ENCODE assay signal across 8 cellular contexts in genomic region chr3:150022406-150023238, GRCh38. TPM values are rescaled to one million over a fixed set of nuclear protein-coding genes. Genes with fewer than 3 reads are reported as not detected.
A peak's percentile ranks its signal among the peaks of the same experiment; 100 is the strongest.
DNase-seq lines count a peak whose midpoint lies in the region; ATAC-seq lines count a peak whose summit lies in the region.

No MANE protein-coding gene starts in this region.

- no peak overlapping the region for H3K4me3 ChIP-seq in aorta (ENCODE audit: low read length in 2 of 2)

- no peaks in the 10 kb centered on the region for H3K36me3 ChIP-seq in aorta (ENCODE audit: control insufficient read depth in 1 of 2, insufficient read depth in 2 of 2, low read length in 1 of 2)

- DNase-seq in NCI-H82 (lab: John Stamatoyannopoulos, UW): peak; percentile 70
- peak; percentile 62 for DNase-seq in myocyte (ENCODE audit: low read depth)
- DNase-seq in NCI-H1092 treated with DMSO at 0.1 percent for 48 hours (lab: John Stamatoyannopoulos, UW): no peak
- DNase-seq in aorta: no peak
- DNase-seq in stimulated activated CD4-positive, alpha-beta T cell treated with anti-CD3 and anti-CD28 coated beads, Interleukin-12 subunit alpha, Interleukin-12 subunit beta, amount 100 ng/mL, for 4 hours: no peak

- no peak overlapping the region for H3K27ac ChIP-seq in aorta (ENCODE audit: low read depth in 1 of 2, low read length in 2 of 2)

- ATAC-seq in GM18867 (IDR thresholded peaks at IDR 0.05; ENCODE audit: unreplicated experiment): peak; percentile 71
- ATAC-seq in HG03064 (IDR thresholded peaks at IDR 0.05; ENCODE audit: low read depth, unreplicated experiment): peak; percentile 69
- no peak for ATAC-seq in aorta (ENCODE audit: low FRiP score)
- ATAC-seq in GM21717 (IDR thresholded peaks at IDR 0.05; ENCODE audit: unreplicated experiment): no peak

- no peaks in the 10 kb centered on the region for H3K4me1 ChIP-seq in aorta (ENCODE audit: control insufficient read depth in 1 of 2, insufficient read depth in 2 of 2, low read length in 2 of 2)

- no peaks in the 10 kb centered on the region for H3K27me3 ChIP-seq in aorta (ENCODE audit: control insufficient read depth in 1 of 2, insufficient read depth in 2 of 2, low read length in 1 of 2)

- intact Hi-C loops in aorta (cut with DNase I): no loop called here

- 47 to 53% methylated on average over 8 of the region's 8 CpGs for WGBS in aorta, 2 donors

- no peaks in the 10 kb centered on the region for H3K9me3 ChIP-seq in aorta (ENCODE audit: control insufficient read depth, low read length)

RNA-seq across cellular contexts. Expression of gene PFN2, which starts 51.9 kb away (rescaled TPM):
- total RNA-seq in myocyte (260 and 354 TPM in 2 replicates), aorta (100 to 1,000 TPM; 115 to 127 TPM)
- 262 TPM for polyA plus RNA-seq in myocyte (2012)
- 100 to 1,000 TPM; 163 to 185 TPM for polyA plus RNA-seq in aorta

Comparison
In these comparisons a context has a peak if more than half of its experiments do, and no peak if none do; other contexts are left out.
1. ATAC-seq: peak in GM18867 (single experiment) and HG03064 (single experiment); none in aorta (single experiment) and GM21717 (single experiment).
2. DNase-seq: peak in NCI-H82 (single experiment) and myocyte (single experiment); none in NCI-H1092 treated with DMSO at 0.1 percent for 48 hours (single experiment), aorta (0 of 2) and stimulated activated CD4-positive, alpha-beta T cell treated with anti-CD3 and anti-CD28 coated beads, Interleukin-12 subunit alpha, Interleukin-12 subunit beta, amount 100 ng/mL, for 4 hours (single experiment).